8 cellular contexts compared by ENCODE assay signal in the genomic region with DNA sequence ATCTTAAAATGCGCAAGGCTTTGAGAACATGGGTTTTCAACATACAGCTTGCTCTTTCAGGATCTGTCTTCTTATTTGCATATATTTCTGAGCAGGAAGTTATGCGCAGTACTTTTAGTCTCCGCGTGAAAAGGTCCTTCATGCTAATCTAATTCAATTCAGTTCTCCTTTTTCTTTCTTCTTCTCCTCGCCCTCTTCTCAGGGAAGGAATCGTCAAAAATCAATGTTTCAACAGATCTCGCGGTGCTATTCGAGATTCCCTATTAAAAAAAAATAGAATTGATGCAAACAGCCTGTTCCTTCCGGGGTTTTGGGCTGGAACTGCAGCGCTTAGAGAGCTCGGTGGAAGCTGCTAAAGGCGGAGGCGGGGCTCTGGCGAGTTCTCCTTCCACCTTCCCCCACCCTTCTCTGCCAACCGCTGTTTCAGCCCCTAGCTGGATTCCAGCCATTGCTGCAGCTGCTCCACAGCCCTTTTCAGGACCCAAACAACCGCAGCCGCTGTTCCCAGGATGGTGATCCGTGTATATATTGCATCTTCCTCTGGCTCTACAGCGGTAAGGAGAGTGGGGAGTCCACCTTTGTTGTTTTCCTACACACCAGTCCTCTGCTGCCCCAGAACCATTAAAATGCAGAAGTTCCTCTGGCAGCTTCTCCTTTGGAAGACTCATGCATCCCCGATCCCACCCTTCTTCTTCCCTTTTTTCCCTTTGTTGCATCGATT. TPM values are rescaled to one million over a fixed set of nuclear protein-coding genes. Genes with fewer than 3 reads are reported as not detected.
A peak's percentile ranks its signal among the peaks of the same experiment; 100 is the strongest.
DNase-seq lines count a peak whose midpoint lies in the region; ATAC-seq and TF ChIP-seq lines count a peak whose summit lies in the region.

Gene HMGN5, minus strand, starts transcription at position 222 of the 721 bp plus-strand sequence. CDS start 80,364 bp downstream, outside the sequence.
Gene SH3BGRL, plus strand, starts transcription at position 411 of the 721 bp plus-strand sequence. Its CDS starts 99 bp downstream, at position 510.

- peak in 1 of 2 donors; percentile 63 for TF ChIP-seq POLR2A in adrenal gland (IDR thresholded peaks at IDR 0.05)

- intact Hi-C loops in adrenal gland (cut with DNase I) (no loop called here), left cardiac atrium (cut with DNase I) (no loop called here), posterior cingulate gyrus (cut with DNase I) (no loop called here), upper lobe of right lung (cut with DNase I) (no loop called here)

- no peaks in the 10 kb centered on the region for H3K36me3 ChIP-seq in adrenal gland (replicated peaks in 1 of 2)
- no peaks in the 10 kb centered on the region for H3K36me3 ChIP-seq in upper lobe of right lung

- TF ChIP-seq CTCF in adrenal gland (IDR thresholded peaks at IDR 0.05), result peak in 2 of 6 experiments; percentile 6 to 29
- no peak for TF ChIP-seq CTCF in upper lobe of right lung (IDR thresholded peaks at IDR 0.05)

- DNase-seq in DMS114 treated with DMSO at 0.1 percent for 48 hours (lab: John Stamatoyannopoulos, UW; ENCODE audit: unreplicated experiment) (peak; percentile 26), SW 1271 (lab: John Stamatoyannopoulos, UW) (peak; percentile 7 to 60), adrenal gland (peak; percentile 78 to 91 (median 87)), left cardiac atrium (peak; percentile 85), posterior cingulate gyrus (peak; percentile 54 to 94 (median 68)), upper lobe of right lung (peak; percentile 88)

- peaks cover 25 to 40% (median 37%) of the 10 kb centered on the region in 3 donors for H3K4me1 Mint-ChIP-seq in IgD-negative memory B cell

- peak within 1 kb of the TSS; percentile 85 to 97 (median 94) for H3K27ac Mint-ChIP-seq in IgD-negative memory B cell

- ATAC-seq in GM21515 (IDR thresholded peaks at IDR 0.05; ENCODE audit: unreplicated experiment) (peak; percentile 95), left cardiac atrium (peak; percentile 98 to 100), upper lobe of right lung (peak; percentile 99)

- H3K27ac ChIP-seq in adrenal gland (peak within 1 kb of the TSS; percentile 42 to 86 (median 74)), upper lobe of right lung (peak within 1 kb of the TSS; percentile 87)

- peaks cover 5 to 7% of the 10 kb centered on the region in 2 donors for H3K4me1 ChIP-seq in adrenal gland (replicated peaks in 1 of 2)
- no peaks in the 10 kb centered on the region for H3K4me1 ChIP-seq in upper lobe of right lung

- no peaks in the 10 kb centered on the region for H3K9me3 Mint-ChIP-seq in IgD-negative memory B cell

- H3K4me3 ChIP-seq in adrenal gland (peak within 1 kb of the TSS; percentile 14 to 64 (median 48)), upper lobe of right lung (peak within 1 kb of the TSS; percentile 63)

- H3K4me3 Mint-ChIP-seq in IgD-negative memory B cell, result peak within 1 kb of the TSS; percentile 95 to 98 (median 96)

- H3K27me3 Mint-ChIP-seq in IgD-negative memory B cell, result no peaks in the 10 kb centered on the region

- H3K36me3 Mint-ChIP-seq in IgD-negative memory B cell, result peaks cover 3% of the 10 kb centered on the region

- H3K9me3 ChIP-seq in adrenal gland (replicated peaks in 1 of 3), result no peaks in the 10 kb centered on the region
- no peaks in the 10 kb centered on the region for H3K9me3 ChIP-seq in upper lobe of right lung

- WGBS in adrenal gland, 4 donors, result 0 to 24% (median 9%) methylated on average over 19 to 22 of the region's 22 CpGs

- H3K27me3 ChIP-seq in adrenal gland (no peaks in the 10 kb centered on the region), upper lobe of right lung (no peaks in the 10 kb centered on the region)

RNA-seq across cellular contexts. Expression of gene HMGN5, which starts in this region (rescaled TPM):
- polyA plus RNA-seq in IgD-negative memory B cell, result 1.1 TPM
- total RNA-seq in adrenal gland, result 10 to 100 TPM in 1 of 8 donors, 1 to 10 TPM in 6, under 1 TPM in 1; 0.42 to 11.3 (median 4.8) TPM
- polyA plus RNA-seq in adrenal gland, result 10 to 100 TPM; 25.7 to 73.7 (median 33.9) TPM
- total RNA-seq in left cardiac atrium, result 1 to 10 TPM; 3.6 to 4.1 TPM
- 1.8 TPM for total RNA-seq in upper lobe of right lung

RNA-seq across cellular contexts. Expression of gene SH3BGRL, which starts in this region (rescaled TPM):
- 255 TPM for polyA plus RNA-seq in IgD-negative memory B cell
- total RNA-seq in adrenal gland, result 100 to 1,000 TPM; 123 to 201 (median 153) TPM
- 100 to 1,000 TPM in 1 of 3 donors, 10 to 100 TPM in 2; 59.5 to 191 (median 89.6) TPM for polyA plus RNA-seq in adrenal gland
- total RNA-seq in left cardiac atrium, result 10 to 100 TPM; 59.0 to 63.0 TPM
- total RNA-seq in upper lobe of right lung, result 144 TPM

Comparison
In these comparisons a context has a peak if more than half of its experiments do, and no peak if none do; other contexts are left out.
1. Peak in every context shown above with its lines: DNase-seq, ATAC-seq, H3K4me3 ChIP-seq and H3K27ac ChIP-seq.
2. RNA of gene HMGN5 (polyA plus RNA-seq): 25.7 to 73.7 TPM in adrenal gland; 1.1 TPM in IgD-negative memory B cell (single experiment); every median in the first group is over 10 times any median in the second.
3. DNase-seq: peak in every context shown above with its lines; median percentile 88 in upper lobe of right lung; 87 in adrenal gland; 85 in left cardiac atrium; 68 in posterior cingulate gyrus; 34 in SW 1271; 26 in DMS114 treated with DMSO at 0.1 percent for 48 hours.